In genomic region chr14:102085503-102085902, GRCh38 we compare ENCODE assay signal across 8 cellular contexts.
DNase-seq lines count a peak whose midpoint lies in the region; ATAC-seq and TF ChIP-seq lines count a peak whose summit lies in the region.

No MANE protein-coding gene starts in this region.

- H3K27ac ChIP-seq in BLaER1 treated with 17β-estradiol and CSF1 and Interleukin-3, amounts not matched to agents 10 nM and 100 nM: peak overlapping the region in 8 of 11 experiments; percentile 93 to 98 (median 97); a peak in 16 of 22 replicates
- H3K27ac ChIP-seq in KOPT-K1 (ENCODE audit: low read depth, low read length, poor library complexity, severe bottlenecking) (peak overlapping the region; percentile 97), coronary artery (peak overlapping the region; percentile 97 to 100)

- H3K4me3 ChIP-seq in BLaER1 treated with 17β-estradiol and CSF1 and Interleukin-3, amounts not matched to agents 10 nM and 100 nM: peak overlapping the region; percentile 89 to 99 (median 96)
- peak overlapping the region; percentile 79 for H3K4me3 ChIP-seq in coronary artery

- H3K9ac ChIP-seq in BLaER1 treated with 17β-estradiol and CSF1 and Interleukin-3, amounts not matched to agents 10 nM and 100 nM: peak overlapping the region; percentile 94 to 100 (median 98)

- peaks cover 56% of the 10 kb centered on the region for H3K36me3 Mint-ChIP-seq in nephron (ENCODE audit: low read depth)

- H3K4me1 Mint-ChIP-seq in nephron: peaks cover 60% of the 10 kb centered on the region

- H4K20me1 ChIP-seq in BLaER1 treated with 17β-estradiol and CSF1 and Interleukin-3, amounts not matched to agents 10 nM and 100 nM: peaks cover 58 to 63% (median 62%) of the 10 kb centered on the region in 11 experiments

- peak overlapping the region; percentile 90 to 99 (median 99) for H3K4me3 Mint-ChIP-seq in nephron

- no peaks in the 10 kb centered on the region for H3K27me3 ChIP-seq in BLaER1 treated with 17β-estradiol and CSF1 and Interleukin-3, amounts not matched to agents 10 nM and 100 nM

- peaks cover 68 to 83% (median 78%) of the 10 kb centered on the region in 10 experiments for H3K4me1 ChIP-seq in BLaER1 treated with 17β-estradiol and CSF1 and Interleukin-3, amounts not matched to agents 10 nM and 100 nM

- no peak for DNase-seq in coronary artery (ENCODE audit: low spot score)
- no peak for DNase-seq in SKM-1 treated with dmso at 0.1 percent for 144 hours (lab: John Stamatoyannopoulos, UW; ENCODE audit: unreplicated experiment)
- no peak for DNase-seq in NOMO-1 treated with DMSO at 0.1 percent for 48 hours (lab: John Stamatoyannopoulos, UW; ENCODE audit: unreplicated experiment)
- no peak for DNase-seq in GM10266 (ENCODE audit: extremely low spot score)

- no peaks in the 10 kb centered on the region for H3K9me3 Mint-ChIP-seq in nephron

- ATAC-seq in HG02973 (IDR thresholded peaks at IDR 0.05; ENCODE audit: unreplicated experiment): no peak

- H3K4me2 ChIP-seq in BLaER1 treated with 17β-estradiol and CSF1 and Interleukin-3, amounts not matched to agents 10 nM and 100 nM: peak overlapping the region; percentile 88 to 99 (median 97)

- peaks cover 55 to 61% (median 58%) of the 10 kb centered on the region in 11 experiments for H3K36me3 ChIP-seq in BLaER1 treated with 17β-estradiol and CSF1 and Interleukin-3, amounts not matched to agents 10 nM and 100 nM
- peaks cover 60% of the 10 kb centered on the region for H3K36me3 ChIP-seq in KOPT-K1 (ENCODE audit: insufficient read depth, low read length)

- no peaks in the 10 kb centered on the region for H3K27me3 Mint-ChIP-seq in nephron (ENCODE audit: low read depth)

- H3K27ac Mint-ChIP-seq in nephron: peak overlapping the region; percentile 82 to 97 (median 93)

- TF ChIP-seq CTCF in coronary artery (IDR thresholded peaks at IDR 0.05) (no peak), nephron (IDR thresholded peaks at IDR 0.05; ENCODE audit: unreplicated experiment in 3 of 3) (no peak), GM10266 (IDR thresholded peaks at IDR 0.05; ENCODE audit: control insufficient read depth, insufficient read depth, low read depth, missing control alignments) (no peak)

- peaks cover 0 to 6% (median 0%) of the 10 kb centered on the region in 11 experiments; a peak in 1 of 22 replicates for H3K9me3 ChIP-seq in BLaER1 treated with 17β-estradiol and CSF1 and Interleukin-3, amounts not matched to agents 10 nM and 100 nM (replicated peaks in 1 of 11)
- H3K9me3 ChIP-seq in KOPT-K1 (ENCODE audit: insufficient read depth, low read length, poor library complexity, severe bottlenecking): no peaks in the 10 kb centered on the region
